ENCODE assay signal across 11 cellular contexts in genomic region chr9:3794005-3794404, GRCh38.
A peak's percentile ranks its signal among the peaks of the same experiment; 100 is the strongest.
DNase-seq lines count a peak whose midpoint lies in the region; ATAC-seq, FAIRE-seq and TF ChIP-seq lines count a peak whose summit lies in the region.
"Had no signal": no experiment of that assay in that cellular context is flagged by ENCODE, and none has a peak within 500 bp of the region (broad histone marks: within the 10 kb centered on the region; RNA-seq: fewer than 3 reads in every experiment).

No MANE protein-coding gene starts in this region.

- FAIRE-seq in G401.6 (lab: Jason Lieb, UNC): peak; percentile 80
- FAIRE-seq: kidney had no signal

- no peaks in the 10 kb centered on the region for H3K4me1 ChIP-seq in endodermal cell (ENCODE audit: control insufficient read depth, insufficient read depth, low read length)
- peaks cover 3% of the 10 kb centered on the region for H3K4me1 ChIP-seq in osteoblast (ENCODE audit: insufficient read depth, low read length)
- H3K4me1 ChIP-seq in CD8-positive, alpha-beta memory T cell (ENCODE audit: insufficient read depth, low read length): no peaks in the 10 kb centered on the region

- H4K20me1 ChIP-seq in osteoblast (ENCODE audit: insufficient read depth, low read length): no peaks in the 10 kb centered on the region

- no peak overlapping the region for H3K4me3 Mint-ChIP-seq in endodermal cell
- H3K4me3 Mint-ChIP-seq in CD8-positive, alpha-beta memory T cell: no peak overlapping the region
- H3K4me3 Mint-ChIP-seq: activated CD4-positive, alpha-beta T cell treated with anti-CD3 and anti-CD28 coated beads, Interleukin-2, amount 10 ng/mL, durations not matched to agents 24 days and 14 days had no signal

- POLR2A ChIA-PET in CD8-positive, alpha-beta memory T cell (lab: Charles Lee): no interaction called here

- H3K4me2 ChIP-seq in osteoblast (ENCODE audit: insufficient read depth, low read length): peak overlapping the region; percentile 34

- peak; percentile 35 for DNase-seq in NCI-H510A (lab: John Stamatoyannopoulos, UW)
- no peak for DNase-seq in endodermal cell
- DNase-seq in osteoblast (ENCODE audit: insufficient read length, low spot score, missing footprints): no peak
- DNase-seq in left lobe of liver (ENCODE audit: low spot score): no peak
- no peak for DNase-seq in H4 (ENCODE audit: low spot score)
- DNase-seq in CD8-positive, alpha-beta memory T cell: no peak
- DNase-seq: activated CD4-positive, alpha-beta T cell treated with anti-CD3 and anti-CD28 coated beads, Interleukin-2, amount 10 ng/mL, durations not matched to agents 24 days and 14 days; anterior cingulate cortex; kidney had no signal

- H3K9ac ChIP-seq in endodermal cell (ENCODE audit: extremely low read depth, low read length, poor library complexity, severe bottlenecking): no peak overlapping the region

- peaks cover 13% of the 10 kb centered on the region for H3K36me3 Mint-ChIP-seq in endodermal cell (ENCODE audit: low read depth)
- no peaks in the 10 kb centered on the region for H3K36me3 Mint-ChIP-seq in CD8-positive, alpha-beta memory T cell

- no peak overlapping the region for H3K27ac Mint-ChIP-seq in endodermal cell
- H3K27ac Mint-ChIP-seq in CD8-positive, alpha-beta memory T cell: no peak overlapping the region
- H3K27ac Mint-ChIP-seq: activated CD4-positive, alpha-beta T cell treated with anti-CD3 and anti-CD28 coated beads, Interleukin-2, amount 10 ng/mL, durations not matched to agents 24 days and 14 days had no signal

- H3K79me2 ChIP-seq in osteoblast (ENCODE audit: insufficient read depth, low read length): no peaks in the 10 kb centered on the region

- TF ChIP-seq CTCF in endodermal cell (conservative IDR thresholded peaks at IDR 0.05): no peak
- no peak for TF ChIP-seq CTCF in osteoblast (IDR thresholded peaks at IDR 0.05; ENCODE audit: extremely low read depth, low read depth, low read length)

- H3K4me3 ChIP-seq in endodermal cell (ENCODE audit: low read length) (no peak overlapping the region), osteoblast (ENCODE audit: insufficient read depth, low read length) (peak overlapping the region; percentile 31)
- no peak overlapping the region for H3K4me3 ChIP-seq in CD8-positive, alpha-beta memory T cell (ENCODE audit: low read length)

- peaks cover 41% of the 10 kb centered on the region for H3K9me3 Mint-ChIP-seq in endodermal cell
- peaks cover 0 to 2% (median 0%) of the 10 kb centered on the region in 5 donors for H3K9me3 Mint-ChIP-seq in CD8-positive, alpha-beta memory T cell

- H2AFZ ChIP-seq in osteoblast (ENCODE audit: low read length): peak overlapping the region; percentile 95

- H3K4me1 Mint-ChIP-seq in endodermal cell: peaks cover 11% of the 10 kb centered on the region
- H3K4me1 Mint-ChIP-seq in CD8-positive, alpha-beta memory T cell: no peaks in the 10 kb centered on the region
- H3K4me1 Mint-ChIP-seq: activated CD4-positive, alpha-beta T cell treated with anti-CD3 and anti-CD28 coated beads, Interleukin-2, amount 10 ng/mL, durations not matched to agents 24 days and 14 days had no signal

- H3K36me3 ChIP-seq in endodermal cell (ENCODE audit: control insufficient read depth, insufficient read depth, low read length) (no peaks in the 10 kb centered on the region), osteoblast (ENCODE audit: insufficient read depth, low read length) (no peaks in the 10 kb centered on the region)
- H3K36me3 ChIP-seq in CD8-positive, alpha-beta memory T cell (ENCODE audit: insufficient read depth, low read length): no peaks in the 10 kb centered on the region

- ATAC-seq in left lobe of liver (no peak), HG02938 (IDR thresholded peaks at IDR 0.05; ENCODE audit: unreplicated experiment) (no peak)

- 54 to 81% methylated on average over 4 to 6 of the region's 6 CpGs for WGBS in endodermal cell (ENCODE audit: insufficient coverage in 1 of 2, insufficient read length in 1 of 2), 2 experiments

- CTCF ChIA-PET in CD8-positive, alpha-beta memory T cell (lab: Charles Lee): no interaction called here

- no peaks in the 10 kb centered on the region for H3K27me3 Mint-ChIP-seq in endodermal cell (ENCODE audit: insufficient read depth)
- H3K27me3 Mint-ChIP-seq in CD8-positive, alpha-beta memory T cell: peaks cover 3 to 23% of the 10 kb centered on the region in 2 donors

- no peaks in the 10 kb centered on the region for H3K27me3 ChIP-seq in endodermal cell (ENCODE audit: control insufficient read depth, insufficient read depth, low read length, poor library complexity, severe bottlenecking)
- no peaks in the 10 kb centered on the region for H3K27me3 ChIP-seq in osteoblast (ENCODE audit: insufficient read depth, low read length)
- no peaks in the 10 kb centered on the region for H3K27me3 ChIP-seq in CD8-positive, alpha-beta memory T cell (ENCODE audit: insufficient read depth, low read length, poor library complexity, severe bottlenecking)

- H3K9me3 ChIP-seq in endodermal cell (ENCODE audit: control insufficient read depth, low read length): peaks cover 33% of the 10 kb centered on the region
- H3K9me3 ChIP-seq in osteoblast (ENCODE audit: low read depth, low read length): no peaks in the 10 kb centered on the region
- H3K9me3 ChIP-seq in CD8-positive, alpha-beta memory T cell (ENCODE audit: low read length): no peaks in the 10 kb centered on the region

- H3K27ac ChIP-seq in endodermal cell (ENCODE audit: low read depth, low read length): peak overlapping the region; percentile 61
- no peak overlapping the region for H3K27ac ChIP-seq in osteoblast (ENCODE audit: low read depth, low read length)
- no peak overlapping the region for H3K27ac ChIP-seq in CD8-positive, alpha-beta memory T cell (ENCODE audit: low read depth, low read length)
